Comparison of ENCODE assay signal across 18 cellular contexts in the genomic region with DNA sequence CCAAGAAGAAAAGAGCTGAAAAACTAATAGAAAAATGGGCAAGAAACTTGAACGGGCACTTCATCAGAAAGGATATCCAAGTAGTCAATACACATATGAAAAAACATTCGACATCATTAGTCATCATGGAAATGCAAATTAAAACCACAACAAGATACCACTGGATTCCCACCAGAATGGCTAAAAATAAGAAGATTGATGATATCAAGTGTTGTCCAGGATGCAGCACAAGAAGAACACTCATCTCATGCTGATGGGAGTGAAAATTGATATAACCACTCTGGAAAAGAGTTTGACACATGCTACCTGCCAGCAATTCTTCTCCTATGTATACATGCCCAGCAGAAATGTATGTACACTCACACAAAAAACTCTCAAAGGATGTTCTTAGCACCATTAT. TPM values are rescaled to one million over a fixed set of nuclear protein-coding genes. Genes with fewer than 3 reads are reported as not detected.
DNase-seq lines count a peak whose midpoint lies in the region; FAIRE-seq and TF ChIP-seq lines count a peak whose summit lies in the region.
"Had no signal": no experiment of that assay in that cellular context is flagged by ENCODE, and none has a peak within 500 bp of the region (broad histone marks: within the 10 kb centered on the region; RNA-seq: fewer than 3 reads in every experiment).

No MANE protein-coding gene starts in this region.

- H3F3A ChIP-seq in MM.1S (ENCODE audit: insufficient read depth, low read length): no peaks in the 10 kb centered on the region

- DNase-seq in EH (ENCODE audit: low read depth) (peak; percentile 24), M059J (ENCODE audit: low read depth) (peak; percentile 39), astrocyte (ENCODE audit: low read depth) (peak; percentile 51), myocyte (ENCODE audit: low read depth) (peak; percentile 74), vagina (ENCODE audit: extremely low spot score in 2 of 2) (no peak), MM.1S (no peak)
- no peak for DNase-seq in activated effector memory CD4-positive, alpha-beta T cell treated with Interleukin-2 at 50 U/mL for 16 hours
- DNase-seq: CD8-positive, alpha-beta T cell; COR-L47; DMS153; DMS79 treated with DMSO at 0.1 percent for 48 hours; GF-D8; H7; IMR-90 had no signal

- H3K27ac ChIP-seq in astrocyte (ENCODE audit: low read depth, low read length) (no peak overlapping the region), vagina (no peak overlapping the region), MM.1S (ENCODE audit: low read length) (no peak overlapping the region)
- H3K27ac ChIP-seq: 22Rv1 had no signal

- no peak overlapping the region for H3K4me3 Mint-ChIP-seq in astrocyte (ENCODE audit: unreplicated experiment)
- H3K4me3 Mint-ChIP-seq: CD14-positive monocyte; CD8-positive, alpha-beta T cell; GM23338 had no signal

- H3K27me3 ChIP-seq in astrocyte (ENCODE audit: insufficient read depth, low read length) (no peaks in the 10 kb centered on the region), vagina (no peaks in the 10 kb centered on the region), MM.1S (replicated peaks; ENCODE audit: insufficient read depth, low read length) (no peaks in the 10 kb centered on the region)

- H3K4me3 ChIP-seq in astrocyte (ENCODE audit: insufficient read depth, low read depth, low read length) (no peak overlapping the region), vagina (no peak overlapping the region), MM.1S (ENCODE audit: low read length) (no peak overlapping the region)
- H3K4me3 ChIP-seq: GM23338 had no signal

- H4K20me1 ChIP-seq in astrocyte (ENCODE audit: insufficient read depth, low read length): no peaks in the 10 kb centered on the region
- H4K20me1 ChIP-seq in MM.1S (ENCODE audit: insufficient read depth, low read length): no peaks in the 10 kb centered on the region

- no peaks in the 10 kb centered on the region for H3K9me2 ChIP-seq in MM.1S (replicated peaks; ENCODE audit: insufficient read depth, low read length)

- no peak for TF ChIP-seq CTCF in astrocyte (IDR thresholded peaks at IDR 0.05; ENCODE audit: insufficient read depth, low read depth, low read length)
- no peak for TF ChIP-seq CTCF in vagina (IDR thresholded peaks at IDR 0.05)
- no peak for TF ChIP-seq CTCF in MM.1S (IDR thresholded peaks at IDR 0.05; ENCODE audit: low read length)

- FAIRE-seq in astrocyte (lab: Jason Lieb, UNC): no peak
- FAIRE-seq: D721Med had no signal

- H3K79me2 ChIP-seq in astrocyte (ENCODE audit: insufficient read depth, low read length) (no peaks in the 10 kb centered on the region), MM.1S (ENCODE audit: low read length) (no peaks in the 10 kb centered on the region)

- H3K36me3 Mint-ChIP-seq in astrocyte (ENCODE audit: low read depth, unreplicated experiment): peaks cover 28% of the 10 kb centered on the region
- H3K36me3 Mint-ChIP-seq: CD14-positive monocyte; CD8-positive, alpha-beta T cell had no signal

- H3K9me3 Mint-ChIP-seq in astrocyte (ENCODE audit: unreplicated experiment): peaks cover 5% of the 10 kb centered on the region

- no peaks in the 10 kb centered on the region for H3K27me3 Mint-ChIP-seq in astrocyte (ENCODE audit: low read depth, unreplicated experiment)

- no peak overlapping the region for H3K27ac Mint-ChIP-seq in astrocyte (ENCODE audit: unreplicated experiment)
- H3K27ac Mint-ChIP-seq: CD8-positive, alpha-beta T cell; GM23338 had no signal

- intact Hi-C loops in vagina (cut with DNase I): no loop called here

- no peak overlapping the region for H2AFZ ChIP-seq in astrocyte (ENCODE audit: low read depth, low read length)
- H2AFZ ChIP-seq in MM.1S (ENCODE audit: low read length): no peak overlapping the region
- H2AFZ ChIP-seq: GM23338 had no signal

- H3K9ac ChIP-seq in astrocyte (ENCODE audit: low read length) (no peak overlapping the region), MM.1S (ENCODE audit: low read length) (no peak overlapping the region)

- H3K4me2 ChIP-seq in astrocyte (ENCODE audit: low read length) (no peak overlapping the region), MM.1S (ENCODE audit: low read depth, low read length) (no peak overlapping the region)
- H3K4me2 ChIP-seq: GM23338 had no signal

- H3K4me1 ChIP-seq in astrocyte (ENCODE audit: insufficient read depth, low read length) (no peaks in the 10 kb centered on the region), vagina (no peaks in the 10 kb centered on the region), MM.1S (ENCODE audit: low read length) (no peaks in the 10 kb centered on the region)

- no peaks in the 10 kb centered on the region for H3K36me3 ChIP-seq in astrocyte (ENCODE audit: insufficient read depth, low read length)
- no peaks in the 10 kb centered on the region for H3K36me3 ChIP-seq in vagina
- H3K36me3 ChIP-seq in MM.1S (replicated peaks; ENCODE audit: insufficient read depth, low read length): no peaks in the 10 kb centered on the region

- no peaks in the 10 kb centered on the region for H3K9me3 ChIP-seq in astrocyte (ENCODE audit: insufficient read depth, low read depth, low read length)
- no peaks in the 10 kb centered on the region for H3K9me3 ChIP-seq in vagina
- no peaks in the 10 kb centered on the region for H3K9me3 ChIP-seq in MM.1S (replicated peaks; ENCODE audit: insufficient read depth, low read length)

- no peak for TF ChIP-seq POLR2A in vagina (IDR thresholded peaks at IDR 0.05)

- peaks cover 2% of the 10 kb centered on the region for H3K4me1 Mint-ChIP-seq in astrocyte (ENCODE audit: low read depth, unreplicated experiment)
- H3K4me1 Mint-ChIP-seq: CD14-positive monocyte had no signal

RNA-seq across cellular contexts. Expression of gene SCUBE2, which starts 26.9 kb away (rescaled TPM):
- 0.37 TPM in 1 of 2 replicates, not detected in the other for total RNA-seq in M059J (2014; rRNA removed; shearing (Covaris generic))
- total RNA-seq in astrocyte: 1.5 and 1.6 TPM in 2 replicates
- total RNA-seq in myocyte: 1.2 and 8.4 TPM in 2 replicates
- 7.9 TPM for polyA plus RNA-seq in myocyte (2012)
- 36.3 TPM for total RNA-seq in vagina
- total RNA-seq: CD8-positive, alpha-beta T cell had no signal

Comparison
In these comparisons a context has a peak if more than half of its experiments do, and no peak if none do; other contexts are left out.
1. DNase-seq: peak in EH (single experiment), M059J (single experiment), astrocyte (single experiment) and myocyte (single experiment); none in activated effector memory CD4-positive, alpha-beta T cell treated with Interleukin-2 at 50 U/mL for 16 hours (single experiment), vagina (0 of 2) and MM.1S (single experiment).